8 cellular contexts compared by ENCODE assay signal in the genomic region with DNA sequence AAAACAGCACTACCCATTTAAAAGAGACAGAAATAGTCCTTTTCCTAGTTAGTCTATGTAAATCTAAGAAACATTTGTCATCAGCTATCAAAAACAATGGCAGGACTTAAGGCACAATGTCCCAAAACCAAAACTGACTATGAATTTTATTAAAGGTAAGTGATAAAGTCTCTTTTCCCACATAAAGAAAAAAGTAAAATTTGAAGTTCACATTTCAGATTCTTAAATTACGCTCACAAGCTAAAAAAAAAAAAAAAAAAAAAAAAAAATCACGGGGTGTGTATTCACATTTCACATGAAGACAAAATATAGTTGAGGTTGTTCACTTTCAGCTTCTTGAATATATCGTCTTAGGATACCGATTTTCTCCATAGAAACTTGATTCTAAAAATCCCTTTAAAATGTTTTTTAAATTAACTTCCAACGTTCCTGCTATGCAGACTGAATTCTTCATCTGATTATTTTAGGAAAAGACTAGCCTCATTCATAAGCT. TPM values are rescaled to one million over a fixed set of nuclear protein-coding genes. Genes with fewer than 3 reads are reported as not detected.
A peak's percentile ranks its signal among the peaks of the same experiment; 100 is the strongest.
DNase-seq lines count a peak whose midpoint lies in the region; ATAC-seq and TF ChIP-seq lines count a peak whose summit lies in the region.

No MANE protein-coding gene starts in this region.

- DNase-seq in MM.1S: no peak
- DNase-seq in NCI-H2196 (lab: John Stamatoyannopoulos, UW; ENCODE audit: unreplicated experiment): no peak
- no peak for DNase-seq in left colon
- no peak for DNase-seq in NCI-H69 (lab: John Stamatoyannopoulos, UW)

- peak overlapping the region; percentile 88 for H3K4me3 ChIP-seq in BLaER1
- H3K4me3 ChIP-seq in MM.1S (ENCODE audit: low read length): peak overlapping the region; percentile 97
- H3K4me3 ChIP-seq in ectodermal cell (ENCODE audit: insufficient read depth, low read depth, low read length): peak overlapping the region; percentile 88
- peak overlapping the region; percentile 99 for H3K4me3 ChIP-seq in neural cell (ENCODE audit: low read length)

- peaks cover 17% of the 10 kb centered on the region for H3F3A ChIP-seq in MM.1S (ENCODE audit: insufficient read depth, low read length)
- H3F3A ChIP-seq in neural cell (ENCODE audit: insufficient read depth, low read length, poor library complexity, severe bottlenecking): no peaks in the 10 kb centered on the region

- 5 to 12% methylated on average over 3 to 5 of the region's 5 CpGs for WGBS in ectodermal cell, 2 experiments

- H3K9ac ChIP-seq in BLaER1 (peak overlapping the region; percentile 88), MM.1S (ENCODE audit: low read length) (peak overlapping the region; percentile 82), neural cell (ENCODE audit: low read length) (peak overlapping the region; percentile 75)

- ATAC-seq in left colon: no peak
- no peak for ATAC-seq in GM18873 (IDR thresholded peaks at IDR 0.05; ENCODE audit: low FRiP score, unreplicated experiment)

- peaks cover 49% of the 10 kb centered on the region for H3K79me2 ChIP-seq in MM.1S (ENCODE audit: low read length)
- peaks cover 14% of the 10 kb centered on the region for H3K79me2 ChIP-seq in neural cell (replicated peaks; ENCODE audit: insufficient read depth, low read length)

- H3K9me2 ChIP-seq in MM.1S (replicated peaks; ENCODE audit: insufficient read depth, low read length) (no peaks in the 10 kb centered on the region), neural cell (ENCODE audit: insufficient read depth, low read length) (no peaks in the 10 kb centered on the region)

- H2AFZ ChIP-seq in MM.1S (ENCODE audit: low read length): peak overlapping the region; percentile 95; the same call in 1 of the 2 replicates
- no peak overlapping the region for H2AFZ ChIP-seq in neural cell (ENCODE audit: low read depth, low read length)

- TF ChIP-seq EP300 in neural cell (conservative IDR thresholded peaks at IDR 0.05; ENCODE audit: poor library complexity, severe bottlenecking): no peak

- H3K4me2 ChIP-seq in BLaER1: peak overlapping the region; percentile 84
- H3K4me2 ChIP-seq in MM.1S (ENCODE audit: low read depth, low read length): peak overlapping the region; percentile 85
- H3K4me2 ChIP-seq in neural cell (ENCODE audit: low read length): peak overlapping the region; percentile 99

- H3K4me1 ChIP-seq in BLaER1 (peaks cover 48% of the 10 kb centered on the region), MM.1S (ENCODE audit: low read length) (peaks cover 14% of the 10 kb centered on the region), ectodermal cell (ENCODE audit: control insufficient read depth, insufficient read depth, low read length) (peaks cover 12% of the 10 kb centered on the region)

- intact Hi-C loops in left colon (cut with DNase I, micrococcal nuclease): no loop called here

- no peak for TF ChIP-seq RAD21 in neural cell (conservative IDR thresholded peaks at IDR 0.05)

- TF ChIP-seq CTCF in MM.1S (IDR thresholded peaks at IDR 0.05; ENCODE audit: low read length) (no peak), neural cell (IDR thresholded peaks at IDR 0.05; ENCODE audit: poor library complexity, severe bottlenecking) (no peak)

- H3K27ac ChIP-seq in BLaER1 (peak overlapping the region; percentile 86), MM.1S (ENCODE audit: low read length) (peak overlapping the region; percentile 82; the same call in 1 of the 2 replicates), ectodermal cell (ENCODE audit: insufficient read depth, low read depth, low read length, poor library complexity, severe bottlenecking) (peak overlapping the region; percentile 70), neural cell (ENCODE audit: low read length) (no peak overlapping the region)

- peaks cover 47% of the 10 kb centered on the region for H4K20me1 ChIP-seq in BLaER1
- no peaks in the 10 kb centered on the region for H4K20me1 ChIP-seq in MM.1S (ENCODE audit: insufficient read depth, low read length)
- H4K20me1 ChIP-seq in neural cell (ENCODE audit: insufficient read depth): no peaks in the 10 kb centered on the region

- H3K36me3 ChIP-seq in BLaER1: peaks cover 22% of the 10 kb centered on the region
- no peaks in the 10 kb centered on the region for H3K36me3 ChIP-seq in MM.1S (replicated peaks; ENCODE audit: insufficient read depth, low read length)
- no peaks in the 10 kb centered on the region for H3K36me3 ChIP-seq in ectodermal cell (ENCODE audit: control insufficient read depth, insufficient read depth, low read length)
- H3K36me3 ChIP-seq in neural cell (ENCODE audit: insufficient read depth, low read length): no peaks in the 10 kb centered on the region

- H3K9me3 ChIP-seq in BLaER1 (no peaks in the 10 kb centered on the region), MM.1S (replicated peaks; ENCODE audit: insufficient read depth, low read length) (no peaks in the 10 kb centered on the region), ectodermal cell (ENCODE audit: control insufficient read depth, low read length) (no peaks in the 10 kb centered on the region), neural cell (ENCODE audit: low read length) (no peaks in the 10 kb centered on the region)

- no peaks in the 10 kb centered on the region for H3K27me3 ChIP-seq in BLaER1
- no peaks in the 10 kb centered on the region for H3K27me3 ChIP-seq in MM.1S (replicated peaks; ENCODE audit: insufficient read depth, low read length)
- H3K27me3 ChIP-seq in ectodermal cell (ENCODE audit: control insufficient read depth, insufficient read depth, low read length, poor library complexity, severe bottlenecking): no peaks in the 10 kb centered on the region
- no peaks in the 10 kb centered on the region for H3K27me3 ChIP-seq in neural cell (ENCODE audit: insufficient read depth, low read depth, low read length)

TF ChIP-seq in neural cell, 6 proteins besides CTCF, POLR2A, EP300 and RAD21:
- TF ChIP-seq TAF1 (IDR thresholded peaks at IDR 0.05; ENCODE audit: low read depth) (no peak), MXI1 (conservative IDR thresholded peaks at IDR 0.05; ENCODE audit: poor library complexity, severe bottlenecking) (no peak), SMC3 (conservative IDR thresholded peaks at IDR 0.05; ENCODE audit: poor library complexity) (no peak), POLR2AphosphoS5 (IDR thresholded peaks at IDR 0.05) (no peak), EZH2 (IDR thresholded peaks at IDR 0.05; ENCODE audit: borderline replicate concordance, insufficient read depth, low read length, poor library complexity, severe bottlenecking) (no peak)
- TF ChIP-seq, protein P1, sequence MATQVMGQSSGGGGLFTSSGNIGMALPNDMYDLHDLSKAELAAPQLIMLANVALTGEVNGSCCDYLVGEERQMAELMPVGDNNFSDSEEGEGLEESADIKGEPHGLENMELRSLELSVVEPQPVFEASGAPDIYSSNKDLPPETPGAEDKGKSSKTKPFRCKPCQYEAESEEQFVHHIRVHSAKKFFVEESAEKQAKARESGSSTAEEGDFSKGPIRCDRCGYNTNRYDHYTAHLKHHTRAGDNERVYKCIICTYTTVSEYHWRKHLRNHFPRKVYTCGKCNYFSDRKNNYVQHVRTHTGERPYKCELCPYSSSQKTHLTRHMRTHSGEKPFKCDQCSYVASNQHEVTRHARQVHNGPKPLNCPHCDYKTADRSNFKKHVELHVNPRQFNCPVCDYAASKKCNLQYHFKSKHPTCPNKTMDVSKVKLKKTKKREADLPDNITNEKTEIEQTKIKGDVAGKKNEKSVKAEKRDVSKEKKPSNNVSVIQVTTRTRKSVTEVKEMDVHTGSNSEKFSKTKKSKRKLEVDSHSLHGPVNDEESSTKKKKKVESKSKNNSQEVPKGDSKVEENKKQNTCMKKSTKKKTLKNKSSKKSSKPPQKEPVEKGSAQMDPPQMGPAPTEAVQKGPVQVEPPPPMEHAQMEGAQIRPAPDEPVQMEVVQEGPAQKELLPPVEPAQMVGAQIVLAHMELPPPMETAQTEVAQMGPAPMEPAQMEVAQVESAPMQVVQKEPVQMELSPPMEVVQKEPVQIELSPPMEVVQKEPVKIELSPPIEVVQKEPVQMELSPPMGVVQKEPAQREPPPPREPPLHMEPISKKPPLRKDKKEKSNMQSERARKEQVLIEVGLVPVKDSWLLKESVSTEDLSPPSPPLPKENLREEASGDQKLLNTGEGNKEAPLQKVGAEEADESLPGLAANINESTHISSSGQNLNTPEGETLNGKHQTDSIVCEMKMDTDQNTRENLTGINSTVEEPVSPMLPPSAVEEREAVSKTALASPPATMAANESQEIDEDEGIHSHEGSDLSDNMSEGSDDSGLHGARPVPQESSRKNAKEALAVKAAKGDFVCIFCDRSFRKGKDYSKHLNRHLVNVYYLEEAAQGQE (IDR thresholded peaks at IDR 0.05; ENCODE audit: borderline replicate concordance): no peak

RNA-seq across cellular contexts. Expression of a gene that starts 1.6 kb away (rescaled TPM):
- polyA plus RNA-seq in ectodermal cell (2013, experiment 1 of 4): 38.1 TPM
- polyA plus RNA-seq in ectodermal cell (2013, experiment 2 of 4): 31.6 TPM
- 34.6 TPM for polyA plus RNA-seq in ectodermal cell (2013, experiment 3 of 4)
- polyA plus RNA-seq in ectodermal cell (2013, experiment 4 of 4): 34.8 TPM
- 16.4 and 24.2 TPM in 2 replicates for polyA plus RNA-seq in neural cell
- polyA minus RNA-seq in neural cell: 19.7 and 21.6 TPM in 2 replicates
- total RNA-seq in left colon: 10 to 100 TPM; 14.1 to 33.3 TPM

RNA-seq across cellular contexts. Expression of a gene that starts 15.2 kb away (rescaled TPM):
- 1.9 TPM for polyA plus RNA-seq in ectodermal cell (2013, experiment 1 of 4)
- polyA plus RNA-seq in ectodermal cell (2013, experiment 2 of 4): 1.9 TPM
- 1.2 TPM for polyA plus RNA-seq in ectodermal cell (2013, experiment 3 of 4)
- 1.4 TPM for polyA plus RNA-seq in ectodermal cell (2013, experiment 4 of 4)
- polyA plus RNA-seq in neural cell: 1.8 and 3.2 TPM in 2 replicates
- 0.49 TPM in 1 of 2 replicates, not detected in the other for polyA minus RNA-seq in neural cell
- total RNA-seq in left colon: 1 to 10 TPM; 3.3 to 3.8 TPM
